Comparison of ENCODE assay signal across 17 cellular contexts in the genomic region with DNA sequence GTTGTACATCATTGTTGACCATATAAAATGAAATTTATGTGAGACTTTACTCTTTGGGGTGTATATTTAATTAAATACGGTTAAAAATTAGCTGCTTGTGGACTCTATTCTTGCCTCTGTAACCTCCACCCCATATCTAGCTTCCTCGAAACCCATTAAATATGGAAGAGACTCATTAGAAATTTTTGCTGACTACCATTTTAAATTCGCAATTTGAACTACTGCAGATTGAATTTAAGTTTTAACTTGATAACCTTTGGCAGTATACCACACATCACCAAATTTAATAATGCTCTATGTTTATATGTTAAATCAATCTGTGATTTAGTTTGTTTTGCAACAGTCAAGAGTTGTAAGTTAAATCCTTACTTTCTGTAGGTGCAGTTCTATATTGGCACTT.
DNase-seq lines count a peak whose midpoint lies in the region; ATAC-seq, FAIRE-seq and TF ChIP-seq lines count a peak whose summit lies in the region.
"Had no signal": no experiment of that assay in that cellular context is flagged by ENCODE, and none has a peak within 500 bp of the region (broad histone marks: within the 10 kb centered on the region; RNA-seq: fewer than 3 reads in every experiment).

No MANE protein-coding gene starts in this region.

- no peaks in the 10 kb centered on the region for H4K20me1 ChIP-seq in IMR-90 (ENCODE audit: insufficient read depth, low read length)
- no peaks in the 10 kb centered on the region for H4K20me1 ChIP-seq in osteoblast (ENCODE audit: insufficient read depth, low read length)
- H4K20me1 ChIP-seq: BLaER1 treated with 17β-estradiol and CSF1 and Interleukin-3, amounts not matched to agents 10 nM and 100 nM had no signal

- H3K9me3 ChIP-seq in A549 (no peaks in the 10 kb centered on the region), IMR-90 (ENCODE audit: control insufficient read depth, insufficient read depth, low read length) (no peaks in the 10 kb centered on the region), osteoblast (ENCODE audit: low read depth, low read length) (no peaks in the 10 kb centered on the region), gastroesophageal sphincter (no peaks in the 10 kb centered on the region)
- H3K9me3 ChIP-seq: BLaER1 treated with 17β-estradiol and CSF1 and Interleukin-3, amounts not matched to agents 10 nM and 100 nM; Caco-2 had no signal

- H2BK5ac ChIP-seq in IMR-90 (ENCODE audit: low read depth, low read length, poor library complexity, severe bottlenecking), result no peak overlapping the region

- no peak for FAIRE-seq in A549 (lab: Jason Lieb, UNC)
- FAIRE-seq: GM12891, GM19239 had no signal

- no peak overlapping the region for H3K4me2 ChIP-seq in A549
- H3K4me2 ChIP-seq in IMR-90 (ENCODE audit: low read depth, low read length), result no peak overlapping the region
- no peak overlapping the region for H3K4me2 ChIP-seq in osteoblast (ENCODE audit: insufficient read depth, low read length)
- H3K4me2 ChIP-seq: BLaER1 treated with 17β-estradiol and CSF1 and Interleukin-3, amounts not matched to agents 10 nM and 100 nM had no signal

- intact Hi-C loops in IMR-90 (cut with micrococcal nuclease), result no loop called here

- H3K4me1 ChIP-seq in A549 (no peaks in the 10 kb centered on the region), IMR-90 (ENCODE audit: control insufficient read depth, insufficient read depth, low read length) (no peaks in the 10 kb centered on the region), osteoblast (ENCODE audit: insufficient read depth, low read length) (no peaks in the 10 kb centered on the region), gastroesophageal sphincter (no peaks in the 10 kb centered on the region)
- H3K4me1 ChIP-seq: BLaER1 treated with 17β-estradiol and CSF1 and Interleukin-3, amounts not matched to agents 10 nM and 100 nM; Caco-2 had no signal

- no peak for TF ChIP-seq EP300 in A549 (IDR thresholded peaks at IDR 0.05)
- no peak for TF ChIP-seq EP300 in gastroesophageal sphincter (IDR thresholded peaks at IDR 0.05)

- dilution Hi-C loops in IMR-90 (cut with HindIII; ENCODE audit: low sequenced_read_pairs, unreplicated experiment), result no loop called here

- no peak overlapping the region for H3K18ac ChIP-seq in IMR-90 (ENCODE audit: low read depth, low read length)

- no peak overlapping the region for H4K5ac ChIP-seq in IMR-90 (ENCODE audit: low read depth, low read length)

- no peak overlapping the region for H3K14ac ChIP-seq in IMR-90 (replicated peaks; ENCODE audit: low read depth, low read length)

- H3K4me3 ChIP-seq in A549 (no peak overlapping the region), IMR-90 (ENCODE audit: insufficient read depth, low read depth, low read length) (no peak overlapping the region), osteoblast (ENCODE audit: insufficient read depth, low read length) (no peak overlapping the region), gastroesophageal sphincter (no peak overlapping the region)
- H3K4me3 ChIP-seq: BLaER1 treated with 17β-estradiol and CSF1 and Interleukin-3, amounts not matched to agents 10 nM and 100 nM had no signal

- TF ChIP-seq POLR2A in A549 (IDR thresholded peaks at IDR 0.05; ENCODE audit: low read length), result no peak
- TF ChIP-seq POLR2A in IMR-90 (IDR thresholded peaks at IDR 0.05; ENCODE audit: low read depth, low read length), result no peak
- no peak for TF ChIP-seq POLR2A in gastroesophageal sphincter (IDR thresholded peaks at IDR 0.05)

- no peak overlapping the region for H2BK120ac ChIP-seq in IMR-90 (ENCODE audit: low read depth, low read length)

- H2AFZ ChIP-seq in IMR-90 (replicated peaks; ENCODE audit: low read length, poor library complexity), result no peak overlapping the region
- no peak overlapping the region for H2AFZ ChIP-seq in osteoblast (ENCODE audit: low read length)

- no peaks in the 10 kb centered on the region for H3K79me2 ChIP-seq in osteoblast (ENCODE audit: insufficient read depth, low read length)

- POLR2A ChIA-PET in A549 (lab: Yijun Ruan, JAX), result interaction anchor here (0.7 kb wide), 1 partner anchor 184 kb away, joined by 4 read pairs; a partner anchor contains a TSS
- POLR2A ChIA-PET in IMR-90 (lab: Charles Lee; ENCODE audit: unreplicated experiment), result no interaction called here

- no peak overlapping the region for H3K56ac ChIP-seq in IMR-90 (ENCODE audit: extremely low read depth, insufficient read depth, low read length)

- H3K4ac ChIP-seq in IMR-90 (ENCODE audit: low read depth, low read length), result no peak overlapping the region

- no peaks in the 10 kb centered on the region for H3K9me1 ChIP-seq in IMR-90 (ENCODE audit: insufficient read depth, low read length)

- no peak overlapping the region for H3K9ac ChIP-seq in IMR-90 (ENCODE audit: low read depth, low read length)
- H3K9ac ChIP-seq: BLaER1 treated with 17β-estradiol and CSF1 and Interleukin-3, amounts not matched to agents 10 nM and 100 nM had no signal

- no peak overlapping the region for H3K23ac ChIP-seq in IMR-90 (ENCODE audit: low read depth, low read length)

- in situ Hi-C loops in IMR-90 (cut with MboI; ENCODE audit: low sequenced_read_pairs), result no loop called here

- no peak overlapping the region for H2AK9ac ChIP-seq in IMR-90 (replicated peaks; ENCODE audit: low read depth, low read length, poor library complexity)

- H2BK15ac ChIP-seq in IMR-90 (ENCODE audit: low read depth, low read length), result no peak overlapping the region

- CTCF ChIA-PET in A549 (lab: Yijun Ruan, JAX) (no interaction called here), IMR-90 (lab: Yijun Ruan, JAX) (interaction anchor here (0.8 to 1.0 kb wide), 2 partner anchors 9 to 91 kb away, joined by 3 read pairs; no protein-coding TSS in a partner anchor)

- no peak overlapping the region for H2AK5ac ChIP-seq in IMR-90 (ENCODE audit: low read depth, low read length)

- TF ChIP-seq RAD21 in A549 (conservative IDR thresholded peaks at IDR 0.05 in 1 of 2, IDR thresholded peaks at IDR 0.05 in 1 of 2), result no peak
- no peak for TF ChIP-seq RAD21 in IMR-90 (IDR thresholded peaks at IDR 0.05; ENCODE audit: low read length)

- 67% methylated on average over 3 of the region's 3 CpGs for whole genome bisulfite sequencing in A549 (ENCODE audit: missing lambda C conversion rate)
- no CpG with 5 or more reads among the region's 3 CpGs for WGBS in IMR-90 (ENCODE audit: extremely low coverage in 2 of 2, insufficient read length in 1 of 2), 2 experiments
- WGBS in gastroesophageal sphincter (ENCODE audit: low coverage in 1 of 2), 2 donors, result 69 to 81% methylated on average over 3 of the region's 3 CpGs

- H2BK20ac ChIP-seq in IMR-90 (ENCODE audit: low read depth, low read length), result no peak overlapping the region

- no peak overlapping the region for H4K8ac ChIP-seq in IMR-90 (ENCODE audit: low read depth in 2 of 2, low read length in 2 of 2)

- peaks cover 2 to 4% of the 10 kb centered on the region in 2 experiments; a peak in 1 of 4 replicates for H3K79me1 ChIP-seq in IMR-90 (ENCODE audit: low read depth in 1 of 2, low read length in 2 of 2)

- no peaks in the 10 kb centered on the region for H3K27me3 ChIP-seq in IMR-90 (ENCODE audit: control insufficient read depth, insufficient read depth, low read length)
- no peaks in the 10 kb centered on the region for H3K27me3 ChIP-seq in osteoblast (ENCODE audit: insufficient read depth, low read length)
- no peaks in the 10 kb centered on the region for H3K27me3 ChIP-seq in gastroesophageal sphincter
- H3K27me3 ChIP-seq: BLaER1 treated with 17β-estradiol and CSF1 and Interleukin-3, amounts not matched to agents 10 nM and 100 nM had no signal

- no peak for DNase-seq in A549 (ENCODE audit: low read depth in 1 of 2, low spot score in 1 of 2)
- DNase-seq in IMR-90, result no peak
- DNase-seq in osteoblast (ENCODE audit: insufficient read length, low spot score, missing footprints), result peak; percentile 5
- no peak for DNase-seq in NCI-H526 treated with DMSO at 0.1 percent for 48 hours (lab: John Stamatoyannopoulos, UW)
- DNase-seq: 8988T; AML-193; Caco-2; Calu3; CD4-positive, alpha-beta T cell; CD8-positive, alpha-beta T cell; DMS79 treated with DMSO at 0.1 percent for 48 hours; GF-D8 had no signal

- BruUV-seq in IMR-90 (replicated peaks; lab: Mats Ljungman, UMichigan), result no TSS peak

- H3K36me3 ChIP-seq in IMR-90 (ENCODE audit: control insufficient read depth, insufficient read depth, low read length) (peaks cover 36% of the 10 kb centered on the region), osteoblast (ENCODE audit: insufficient read depth, low read length) (peaks cover 65% of the 10 kb centered on the region), gastroesophageal sphincter (peaks cover 10 to 100% of the 10 kb centered on the region in 2 donors)

- ATAC-seq in A549 (no peak), IMR-90 (ENCODE audit: low read depth) (no peak), gastroesophageal sphincter (no peak)
- ATAC-seq: CD8-positive, alpha-beta T cell had no signal

- no peak overlapping the region for H3K27ac ChIP-seq in A549
- H3K27ac ChIP-seq in IMR-90 (ENCODE audit: insufficient read depth, low read length), result no peak overlapping the region
- H3K27ac ChIP-seq in osteoblast (ENCODE audit: low read depth, low read length), result no peak overlapping the region
- no peak overlapping the region for H3K27ac ChIP-seq in gastroesophageal sphincter
- H3K27ac ChIP-seq: BLaER1 treated with 17β-estradiol and CSF1 and Interleukin-3, amounts not matched to agents 10 nM and 100 nM; C4-2B had no signal

- H4K91ac ChIP-seq in IMR-90 (ENCODE audit: insufficient read depth, low read depth, low read length), result no peak overlapping the region

- TF ChIP-seq CTCF in A549 (IDR thresholded peaks at IDR 0.05), result no peak
- TF ChIP-seq CTCF in IMR-90 (conservative IDR thresholded peaks at IDR 0.05; ENCODE audit: low read depth, low read length), result no peak
- no peak for TF ChIP-seq CTCF in osteoblast (IDR thresholded peaks at IDR 0.05; ENCODE audit: extremely low read depth, low read depth, low read length)
- TF ChIP-seq CTCF in gastroesophageal sphincter (IDR thresholded peaks at IDR 0.05), result no peak

TF ChIP-seq in A549, 52 proteins besides CTCF, POLR2A, EP300 and RAD21:
- TF ChIP-seq FOXS1 (CRISPR knock-in tag; IDR thresholded peaks at IDR 0.05), result no peak
- no peak for TF ChIP-seq RCOR1 (IDR thresholded peaks at IDR 0.05; ENCODE audit: low read depth, low read length)
- peak; percentile 44 for TF ChIP-seq MAFK (IDR thresholded peaks at IDR 0.05; ENCODE audit: partially characterized antibody)
TF ChIP-seq in A549: peak in this region for 1.

TF ChIP-seq in IMR-90, 13 proteins besides CTCF, POLR2A, EP300 and RAD21:
- TF ChIP-seq MAFK (IDR thresholded peaks at IDR 0.05; ENCODE audit: low read depth, low read length) (peak; percentile 37; the same call in 1 of the 2 replicates), CHD1 (IDR thresholded peaks at IDR 0.05; ENCODE audit: low read depth, low read length) (no peak), MXI1 (IDR thresholded peaks at IDR 0.05; ENCODE audit: borderline replicate concordance, low read depth, low read length) (no peak), NFE2L2 (IDR thresholded peaks at IDR 0.05; ENCODE audit: low read depth, low read length) (no peak)
